ENCODE assay signal across 2 cellular contexts in the genomic region with DNA sequence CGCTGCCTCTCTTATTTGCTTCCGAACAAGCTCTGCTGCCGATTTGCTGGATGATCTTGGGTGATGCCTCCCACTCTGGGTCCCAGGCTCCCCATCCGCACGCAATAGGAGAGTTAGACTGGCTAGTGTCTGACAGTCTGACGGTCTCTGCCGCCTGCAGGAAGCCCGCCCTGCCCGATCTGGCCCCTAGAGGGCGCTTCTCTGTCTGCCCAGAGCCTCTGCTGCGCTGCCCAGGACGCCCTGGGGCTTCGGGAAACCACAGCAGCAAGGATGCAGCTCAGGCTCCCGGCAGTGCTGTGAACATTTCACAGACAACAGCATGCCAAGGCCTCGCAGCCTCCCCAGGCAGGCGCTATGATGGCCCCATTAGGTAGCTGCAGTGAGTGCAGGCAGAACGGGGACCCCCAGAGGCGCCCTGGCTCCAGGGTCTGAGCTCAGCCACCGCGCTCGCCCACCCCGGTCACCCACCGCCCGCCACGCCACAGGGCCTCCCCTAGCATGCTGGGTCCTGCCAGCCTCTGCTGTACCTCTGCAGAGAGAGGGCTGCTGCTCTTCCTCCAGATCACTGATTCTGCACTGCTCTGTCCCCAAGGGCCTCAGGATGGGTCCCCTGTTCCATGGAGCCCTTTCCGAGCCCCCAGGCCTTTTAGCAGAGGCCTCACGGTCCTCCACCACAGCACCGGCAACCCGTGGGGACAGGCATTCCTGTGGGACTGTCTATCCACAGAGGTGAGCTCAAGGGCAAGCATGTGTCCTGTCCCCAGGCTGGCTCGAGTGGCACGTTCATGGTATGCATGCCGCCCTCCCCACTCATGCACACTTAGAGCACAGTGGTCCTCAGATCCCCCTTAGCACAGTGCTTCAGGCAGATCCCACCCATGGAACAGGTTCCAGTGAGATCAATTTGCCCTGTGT.
A peak's percentile ranks its signal among the peaks of the same experiment; 100 is the strongest.
TF ChIP-seq lines count a peak whose summit lies in the region.

No MANE protein-coding gene starts in this region.

TF ChIP-seq in IMR-90, 13 proteins besides CTCF, POLR2A, EP300 and RAD21:
- TF ChIP-seq MAZ (IDR thresholded peaks at IDR 0.05; ENCODE audit: borderline replicate concordance, low read depth, low read length) (peak; percentile 57; the same call in 1 of the 2 replicates), MXI1 (IDR thresholded peaks at IDR 0.05; ENCODE audit: borderline replicate concordance, low read depth, low read length) (no peak), SMC3 (IDR thresholded peaks at IDR 0.05; ENCODE audit: low read depth, low read length) (peak; percentile 86)

TF ChIP-seq in neural cell, 6 proteins besides CTCF, POLR2A, EP300 and RAD21:
- TF ChIP-seq REST (IDR thresholded peaks at IDR 0.05; ENCODE audit: borderline replicate concordance), result no peak
- TF ChIP-seq SMC3 (conservative IDR thresholded peaks at IDR 0.05; ENCODE audit: poor library complexity), result peak; percentile 74
- no peak for TF ChIP-seq TAF1 (IDR thresholded peaks at IDR 0.05; ENCODE audit: low read depth)
- TF ChIP-seq POLR2AphosphoS5 (IDR thresholded peaks at IDR 0.05), result no peak
